Comparison of ENCODE assay signal across 19 cellular contexts in genomic region chr6:170022291-170022722, GRCh38.
DNase-seq lines count a peak whose midpoint lies in the region; ATAC-seq and TF ChIP-seq lines count a peak whose summit lies in the region.
"Had no signal": no experiment of that assay in that cellular context is flagged by ENCODE, and none has a peak within 500 bp of the region (broad histone marks: within the 10 kb centered on the region; RNA-seq: fewer than 3 reads in every experiment).

No MANE protein-coding gene starts in this region.

- H3K9me3 ChIP-seq in heart right ventricle = no peaks in the 10 kb centered on the region
- H3K9me3 ChIP-seq in endodermal cell (ENCODE audit: control insufficient read depth, low read length) = no peaks in the 10 kb centered on the region
- no peaks in the 10 kb centered on the region for H3K9me3 ChIP-seq in sigmoid colon
- no peaks in the 10 kb centered on the region for H3K9me3 ChIP-seq in MM.1S (replicated peaks; ENCODE audit: insufficient read depth, low read length)
- H3K9me3 ChIP-seq: Caco-2, MG63 had no signal

- H3K9ac ChIP-seq in endodermal cell (ENCODE audit: extremely low read depth, low read length, poor library complexity, severe bottlenecking) (no peak overlapping the region), MM.1S (ENCODE audit: low read length) (no peak overlapping the region)

- H3K4me3 ChIP-seq in heart right ventricle = peak overlapping the region in 7 of 10 donors; percentile 1 to 49 (median 16)
- H3K4me3 ChIP-seq in endodermal cell (ENCODE audit: low read length) = no peak overlapping the region
- no peak overlapping the region for H3K4me3 ChIP-seq in sigmoid colon
- no peak overlapping the region for H3K4me3 ChIP-seq in MM.1S (ENCODE audit: low read length)
- H3K4me3 ChIP-seq: MG63 had no signal

- no peaks in the 10 kb centered on the region for H4K20me1 ChIP-seq in MM.1S (ENCODE audit: insufficient read depth, low read length)

- H3K27ac Mint-ChIP-seq in endodermal cell = no peak overlapping the region
- H3K27ac Mint-ChIP-seq: CD4-positive, CD25-positive, alpha-beta regulatory T cell had no signal

- no peaks in the 10 kb centered on the region for H3K79me2 ChIP-seq in MM.1S (ENCODE audit: low read length)

- peaks cover 11% of the 10 kb centered on the region for H3K27me3 Mint-ChIP-seq in endodermal cell (ENCODE audit: insufficient read depth)

- no peak for TF ChIP-seq CTCF in heart right ventricle (IDR thresholded peaks at IDR 0.05)
- no peak for TF ChIP-seq CTCF in endodermal cell (conservative IDR thresholded peaks at IDR 0.05)
- no peak for TF ChIP-seq CTCF in sigmoid colon (IDR thresholded peaks at IDR 0.05)
- TF ChIP-seq CTCF in MM.1S (IDR thresholded peaks at IDR 0.05; ENCODE audit: low read length) = no peak

- H3K4me1 ChIP-seq in heart right ventricle (peaks cover 0 to 24% (median 16%) of the 10 kb centered on the region in 9 donors), endodermal cell (ENCODE audit: control insufficient read depth, insufficient read depth, low read length) (no peaks in the 10 kb centered on the region), sigmoid colon (peaks cover 0 to 42% (median 24%) of the 10 kb centered on the region in 4 donors), MM.1S (ENCODE audit: low read length) (no peaks in the 10 kb centered on the region)

- intact Hi-C loops in heart right ventricle (cut with DNase I) = loop anchor here in 1 of 10 donors (10.0 kb wide), 1 partner anchor 272 kb away; the partner anchor contains the start of gene DLL1
- intact Hi-C loops in Right ventricle myocardium superior (cut with DNase I) = no loop called here
- intact Hi-C loops in sigmoid colon (cut with DNase I) = loop anchor here (5.0 to 10.0 kb wide), 3 partner anchors 60 to 282 kb away; partner anchors contain the start of gene FAM120B

- no peak for DNase-seq in heart right ventricle
- DNase-seq in Right ventricle myocardium superior = no peak
- peak; percentile 23 for DNase-seq in endodermal cell
- peak; percentile 55 for DNase-seq in sigmoid colon
- DNase-seq in NCI-H2171 (lab: John Stamatoyannopoulos, UW) = no peak
- DNase-seq in MM.1S = no peak
- no peak for DNase-seq in stimulated activated CD4-positive, alpha-beta T cell treated with anti-CD3 and anti-CD28 coated beads, Interleukin-1b, Interleukin-23, amount 100 ng/mL, for 48 hours
- DNase-seq: Caco-2; CD4-positive, CD25-positive, alpha-beta regulatory T cell; DMS153; HCEC 1CT; IMR-90; Karpas-422; MG63; NCI-H1105; NCI-H1694; NCI-H2107; NCI-H345; NCI-H526 treated with DMSO at 0.1 percent for 48 hours had no signal

- H3K4me2 ChIP-seq in MM.1S (ENCODE audit: low read depth, low read length) = no peak overlapping the region

- H2AFZ ChIP-seq in MM.1S (ENCODE audit: low read length) = no peak overlapping the region

- H3K27me3 ChIP-seq in heart right ventricle = peaks cover 0 to 16% (median 12%) of the 10 kb centered on the region in 7 donors
- H3K27me3 ChIP-seq in endodermal cell (ENCODE audit: control insufficient read depth, insufficient read depth, low read length, poor library complexity, severe bottlenecking) = no peaks in the 10 kb centered on the region
- H3K27me3 ChIP-seq in sigmoid colon = peaks cover 0 to 12% (median 11%) of the 10 kb centered on the region in 3 donors
- no peaks in the 10 kb centered on the region for H3K27me3 ChIP-seq in MM.1S (replicated peaks; ENCODE audit: insufficient read depth, low read length)
- H3K27me3 ChIP-seq: MG63 had no signal

- H3K27ac ChIP-seq in heart right ventricle (peak overlapping the region in 7 of 10 donors; percentile 41 to 94 (median 79)), endodermal cell (ENCODE audit: low read depth, low read length) (no peak overlapping the region), sigmoid colon (no peak overlapping the region), MM.1S (ENCODE audit: low read length) (no peak overlapping the region)

- H3K9me3 Mint-ChIP-seq in endodermal cell = no peaks in the 10 kb centered on the region
- H3K9me3 Mint-ChIP-seq: CD4-positive, CD25-positive, alpha-beta regulatory T cell had no signal

- no peaks in the 10 kb centered on the region for H3K9me2 ChIP-seq in MM.1S (replicated peaks; ENCODE audit: insufficient read depth, low read length)

- H3K36me3 ChIP-seq in heart right ventricle (no peaks in the 10 kb centered on the region), endodermal cell (ENCODE audit: control insufficient read depth, insufficient read depth, low read length) (no peaks in the 10 kb centered on the region), sigmoid colon (no peaks in the 10 kb centered on the region), MM.1S (replicated peaks; ENCODE audit: insufficient read depth, low read length) (no peaks in the 10 kb centered on the region)
- H3K36me3 ChIP-seq: MG63 had no signal

- H3K36me3 Mint-ChIP-seq in endodermal cell (ENCODE audit: low read depth) = no peaks in the 10 kb centered on the region
- H3K36me3 Mint-ChIP-seq: CD4-positive, CD25-positive, alpha-beta regulatory T cell had no signal

- H3K4me1 Mint-ChIP-seq in endodermal cell = no peaks in the 10 kb centered on the region

- TF ChIP-seq POLR2A in sigmoid colon (IDR thresholded peaks at IDR 0.05) = no peak

- H3K4me3 Mint-ChIP-seq in endodermal cell = no peak overlapping the region

- peak in 2 of 8 donors; percentile 32 to 67 for ATAC-seq in heart right ventricle
- ATAC-seq in Right ventricle myocardium superior (ENCODE audit: poor library complexity) = no peak

- no peaks in the 10 kb centered on the region for H3F3A ChIP-seq in MM.1S (ENCODE audit: insufficient read depth, low read length)

- no peak for TF ChIP-seq EP300 in sigmoid colon (IDR thresholded peaks at IDR 0.05)

- 72 to 93% methylated on average over 23 of the region's 23 CpGs for WGBS in heart right ventricle, 2 donors
- WGBS in endodermal cell (ENCODE audit: insufficient coverage in 1 of 2, insufficient read length in 1 of 2), 2 experiments = 96% methylated on average over 8 to 23 of the region's 23 CpGs
- 93% methylated on average over 23 of the region's 23 CpGs for WGBS in sigmoid colon, 2 donors

Comparison
In these comparisons a context has a peak if more than half of its experiments do, and no peak if none do; other contexts are left out.
1. DNase-seq: peak in endodermal cell (single experiment) and sigmoid colon (single experiment); none in heart right ventricle (0 of 2), Right ventricle myocardium superior (single experiment), NCI-H2171 (single experiment), MM.1S (single experiment) and stimulated activated CD4-positive, alpha-beta T cell treated with anti-CD3 and anti-CD28 coated beads, Interleukin-1b, Interleukin-23, amount 100 ng/mL, for 48 hours (single experiment).
2. H3K27ac ChIP-seq: peak in heart right ventricle (7 of 10); none in endodermal cell (single experiment), sigmoid colon (0 of 4) and MM.1S (single experiment).
3. H3K4me3 ChIP-seq: peak in heart right ventricle (7 of 10); none in endodermal cell (single experiment), sigmoid colon (0 of 4) and MM.1S (single experiment).